In the genomic region with DNA sequence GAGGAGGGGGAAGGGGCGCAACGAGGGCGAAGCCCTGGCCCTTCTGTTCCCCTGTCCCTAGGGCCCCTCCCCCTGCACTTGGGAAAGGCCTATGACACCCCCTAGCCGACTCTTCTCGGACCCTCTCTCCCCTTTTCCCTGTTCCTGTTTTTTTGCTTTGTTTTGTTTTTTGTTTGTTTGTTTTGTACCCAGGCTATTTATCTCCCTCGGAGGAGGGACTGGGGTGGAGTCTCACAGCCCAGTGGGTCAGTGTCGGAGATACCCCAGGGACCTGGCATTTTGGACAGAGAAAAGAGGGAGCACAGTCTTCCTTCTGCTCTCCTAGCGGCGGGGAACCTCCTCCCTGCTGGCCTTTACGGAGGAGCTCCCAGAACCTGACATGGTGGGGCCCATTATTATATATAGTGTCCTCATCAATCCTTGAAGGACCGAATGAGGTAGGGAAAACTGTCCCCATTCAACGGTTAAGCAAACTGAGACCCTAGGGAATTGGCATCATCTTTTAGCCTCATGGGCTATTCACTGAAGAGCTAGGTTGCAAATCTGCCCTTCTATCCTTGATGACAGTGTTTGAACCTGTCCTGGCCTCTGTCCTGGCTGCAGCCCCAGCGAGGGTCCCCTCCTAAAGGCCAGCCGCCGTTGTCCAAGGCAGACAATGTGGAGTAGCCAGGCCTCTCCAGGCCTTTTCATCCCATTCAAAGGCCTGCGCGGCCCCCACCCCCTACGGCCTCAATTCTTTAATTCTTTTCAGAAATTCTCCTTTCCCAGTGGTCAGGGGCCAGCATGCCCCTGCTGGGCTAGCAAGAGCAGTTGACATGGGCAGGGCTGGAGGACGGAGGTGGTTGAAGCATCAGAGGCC, we compare ENCODE assay signal across 8 cellular contexts. TPM values are rescaled to one million over a fixed set of nuclear protein-coding genes. Genes with fewer than 3 reads are reported as not detected.
A peak's percentile ranks its signal among the peaks of the same experiment; 100 is the strongest.
DNase-seq lines count a peak whose midpoint lies in the region; ATAC-seq, FAIRE-seq and TF ChIP-seq lines count a peak whose summit lies in the region.

No MANE protein-coding gene starts in this region.

- peaks cover 0 to 36% (median 4%) of the 10 kb centered on the region in 7 donors for H3K27me3 ChIP-seq in heart right ventricle
- peaks cover 18% of the 10 kb centered on the region for H3K27me3 ChIP-seq in bronchial epithelial cell (ENCODE audit: control insufficient read depth, insufficient read depth, low read length)
- H3K27me3 ChIP-seq in uterus = no peaks in the 10 kb centered on the region

- H3K4me1 ChIP-seq in heart right ventricle = peaks cover 5 to 28% (median 19%) of the 10 kb centered on the region in 9 donors
- H3K4me1 ChIP-seq in mucosa of descending colon (ENCODE audit: low read depth) = peaks cover 13% of the 10 kb centered on the region
- peaks cover 0 to 10% of the 10 kb centered on the region in 2 donors for H3K4me1 ChIP-seq in uterus

- DNase-seq in heart right ventricle (no peak), left cardiac atrium (no peak), bronchial epithelial cell (ENCODE audit: low read depth) (no peak), mucosa of descending colon (no peak), uterus (no peak)

- H3K36me3 ChIP-seq in heart right ventricle (no peaks in the 10 kb centered on the region), bronchial epithelial cell (ENCODE audit: control insufficient read depth, insufficient read depth, low read length) (no peaks in the 10 kb centered on the region), mucosa of descending colon (ENCODE audit: low read depth) (no peaks in the 10 kb centered on the region), uterus (no peaks in the 10 kb centered on the region)

- TF ChIP-seq CTCF in heart right ventricle (IDR thresholded peaks at IDR 0.05) = no peak
- no peak for TF ChIP-seq CTCF in bronchial epithelial cell (IDR thresholded peaks at IDR 0.05; ENCODE audit: insufficient read depth, low read length, severe bottlenecking)
- no peak for TF ChIP-seq CTCF in mucosa of descending colon (IDR thresholded peaks at IDR 0.05)
- TF ChIP-seq CTCF in uterus (IDR thresholded peaks at IDR 0.05) = no peak

- H3K27ac ChIP-seq in heart right ventricle (no peak overlapping the region), uterus (peak overlapping the region in 1 of 2 donors; percentile 71)

- no peak for ATAC-seq in heart right ventricle
- ATAC-seq in left cardiac atrium = no peak
- ATAC-seq in mucosa of descending colon = no peak
- ATAC-seq in HG03565 (IDR thresholded peaks at IDR 0.05; ENCODE audit: unreplicated experiment) = no peak
- ATAC-seq in GM18858 (IDR thresholded peaks at IDR 0.05; ENCODE audit: unreplicated experiment) = no peak
- no peak for ATAC-seq in HG02759 (IDR thresholded peaks at IDR 0.05; ENCODE audit: unreplicated experiment)

- H3K4me3 ChIP-seq in heart right ventricle = peak overlapping the region; percentile 28 to 62 (median 56)
- H3K4me3 ChIP-seq in bronchial epithelial cell (ENCODE audit: low read depth, low read length) = peak overlapping the region; percentile 17
- peak overlapping the region; percentile 22 for H3K4me3 ChIP-seq in mucosa of descending colon
- H3K4me3 ChIP-seq in uterus = peak overlapping the region; percentile 61 to 66

- no peak for TF ChIP-seq POLR2A in uterus (IDR thresholded peaks at IDR 0.05)

- intact Hi-C loops in heart right ventricle (cut with DNase I) (loop anchor here in 2 of 10 donors (5.0 kb wide), 2 partner anchors 36 to 41 kb away; no protein-coding TSS in a partner anchor), left cardiac atrium (cut with DNase I) (no loop called here), mucosa of descending colon (cut with DNase I, micrococcal nuclease) (no loop called here), uterus (cut with DNase I; ENCODE audit: low total_unique reads) (no loop called here)

- no peaks in the 10 kb centered on the region for H3K9me3 ChIP-seq in heart right ventricle
- no peaks in the 10 kb centered on the region for H3K9me3 ChIP-seq in mucosa of descending colon
- no peaks in the 10 kb centered on the region for H3K9me3 ChIP-seq in uterus

- FAIRE-seq in bronchial epithelial cell (lab: Jason Lieb, UNC) = no peak

- WGBS in heart right ventricle, 2 donors = 53 to 64% methylated on average over 19 of the region's 19 CpGs

RNA-seq across cellular contexts. Expression of gene EMID1, which starts 0.9 kb away (rescaled TPM):
- total RNA-seq in heart right ventricle = 1 to 10 TPM in 1 of 10 donors, under 1 TPM in 8, not detected in 1; 0.26 to 1.1 (median 0.42) TPM
- polyA plus RNA-seq in heart right ventricle = under 1 TPM; 0.22 to 0.23 TPM
- total RNA-seq in left cardiac atrium = 1 to 10 TPM in 1 of 2 donors, under 1 TPM in 1; 0.52 to 1.8 TPM
- total RNA-seq in bronchial epithelial cell = not detected in 2 replicates
- total RNA-seq in mucosa of descending colon = 1 to 10 TPM; 1.6 to 4.3 (median 3.0) TPM
- 10 to 100 TPM in 2 of 4 donors, 1 to 10 TPM in 1, under 1 TPM in 1; under 0.01 to 30.0 (median 10.2) TPM for total RNA-seq in uterus
